In the genomic region with DNA sequence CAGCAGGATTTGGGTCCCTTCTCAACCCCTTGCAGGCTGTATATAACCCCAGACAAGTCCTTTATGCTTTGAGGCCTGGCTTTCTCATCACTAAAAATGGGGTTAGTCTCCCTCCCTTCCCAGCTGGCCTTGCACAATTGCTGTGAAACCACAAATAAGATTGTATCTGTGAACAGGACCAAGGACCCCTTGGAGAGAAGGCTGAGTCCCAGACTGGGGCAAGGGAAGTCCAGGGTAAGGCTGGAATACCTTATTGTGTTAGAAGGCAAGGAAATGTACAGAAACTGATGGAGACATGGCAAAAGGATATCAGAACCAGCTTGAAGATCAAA, we compare ENCODE assay signal across 14 cellular contexts. TPM values are rescaled to one million over a fixed set of nuclear protein-coding genes. Genes with fewer than 3 reads are reported as not detected.
DNase-seq lines count a peak whose midpoint lies in the region; ATAC-seq, FAIRE-seq and TF ChIP-seq lines count a peak whose summit lies in the region.
"Had no signal": no experiment of that assay in that cellular context is flagged by ENCODE, and none has a peak within 500 bp of the region (broad histone marks: within the 10 kb centered on the region; RNA-seq: fewer than 3 reads in every experiment).

No MANE protein-coding gene starts in this region.

- no peak overlapping the region for H3K4me3 ChIP-seq in A549
- peak overlapping the region in 1 of 2 experiments; percentile 14; a peak in 1 of 4 replicates for H3K4me3 ChIP-seq in HCT116 (replicated peaks in 1 of 2; ENCODE audit: low read depth in 1 of 2, low read length in 2 of 2)
- H3K4me3 ChIP-seq in breast epithelium, result no peak overlapping the region
- no peak overlapping the region for H3K4me3 ChIP-seq in mucosa of stomach (ENCODE audit: low read length)

- H3K27me3 ChIP-seq in HCT116 (ENCODE audit: insufficient read depth, low read length), result no peaks in the 10 kb centered on the region
- H3K27me3 ChIP-seq in breast epithelium, result no peaks in the 10 kb centered on the region
- no peaks in the 10 kb centered on the region for H3K27me3 ChIP-seq in mucosa of stomach (ENCODE audit: control insufficient read depth, insufficient read depth, low read length)

- H3K9me3 ChIP-seq in A549 (no peaks in the 10 kb centered on the region), HCT116 (ENCODE audit: control insufficient read depth in 1 of 2, insufficient read depth in 1 of 2, low read depth in 1 of 2, low read length in 2 of 2) (no peaks in the 10 kb centered on the region), breast epithelium (no peaks in the 10 kb centered on the region), mucosa of stomach (ENCODE audit: control insufficient read depth, low read length) (no peaks in the 10 kb centered on the region)

- no peak for FAIRE-seq in A549 (lab: Jason Lieb, UNC)
- FAIRE-seq: H1 had no signal

- TSS peak; percentile 1 for BruUV-seq in HCT116 (replicated peaks; lab: Mats Ljungman, UMichigan)

- POLR2A ChIA-PET in A549 (lab: Yijun Ruan, JAX) (no interaction called here), HCT116 (lab: Charles Lee) (no interaction called here)

- RAD21 ChIA-PET in HCT116 (lab: Charles Lee; ENCODE audit: low non-redundant PET in 1 of 2, low total read pairs in 2 of 2, uncharacterized antibody in 2 of 2, unreplicated experiment in 2 of 2), result no interaction called here

- H3K9me2 ChIP-seq in HCT116 (ENCODE audit: insufficient read depth), result no peaks in the 10 kb centered on the region

- H4K20me1 ChIP-seq in HCT116 (ENCODE audit: insufficient read depth), result peaks cover 7% of the 10 kb centered on the region; the same call in 1 of the 2 replicates

- H2AFZ ChIP-seq in HCT116 (ENCODE audit: low read depth, low read length, poor library complexity, severe bottlenecking), result no peak overlapping the region

- peaks cover 100% of the 10 kb centered on the region for H3K79me2 ChIP-seq in HCT116 (ENCODE audit: insufficient read depth, low read length)

- ATAC-seq in A549 (no peak; a peak in 2 of 6 replicates), HCT116 (peak; percentile 10)
- ATAC-seq: stimulated activated effector memory CD8-positive, alpha-beta T cell treated with anti-CD3 and anti-CD28 coated beads, Interleukin-12 subunit alpha, Interleukin-12 subunit beta, amount 100 ng/mL, for 72 hours had no signal

- peak overlapping the region; percentile 61 to 81 for H3K27ac ChIP-seq in A549
- H3K27ac ChIP-seq in HCT116 (ENCODE audit: low read depth, low read length), result peak overlapping the region; percentile 42
- peak overlapping the region; percentile 7 to 60 for H3K27ac ChIP-seq in breast epithelium

- DNase-seq in A549 (ENCODE audit: low read depth in 1 of 2, low spot score in 1 of 2), result no peak
- DNase-seq in HCT116 (ENCODE audit: low read depth, low spot score), result no peak
- DNase-seq in breast epithelium (ENCODE audit: low spot score in 2 of 2), result no peak
- DNase-seq in posterior cingulate gyrus, result no peak
- no peak for DNase-seq in activated effector memory CD4-positive, alpha-beta T cell treated with anti-CD3 and anti-CD28 coated beads, Interleukin-2, amount 50 U/mL, for 16 hours
- DNase-seq in NCI-H526 treated with DMSO at 0.1 percent for 48 hours (lab: John Stamatoyannopoulos, UW), result no peak
- DNase-seq in islet precursor cell, result no peak
- DNase-seq: activated CD4-positive, alpha-beta T cell treated with anti-CD3 and anti-CD28 coated beads for 1 hour; naive B cell; stimulated activated CD4-positive, alpha-beta T cell treated with anti-CD3 and anti-CD28 coated beads, Interleukin-15, amount 100 ng/mL, for 24 hours had no signal

- TF ChIP-seq EP300 in A549 (IDR thresholded peaks at IDR 0.05), result no peak

- peaks cover 16 to 55% of the 10 kb centered on the region in 2 experiments; a peak in 3 of 4 replicates for H3K36me3 ChIP-seq in HCT116 (ENCODE audit: control insufficient read depth in 1 of 2, insufficient read depth in 2 of 2, low read length in 2 of 2)
- H3K36me3 ChIP-seq in breast epithelium, result no peaks in the 10 kb centered on the region
- peaks cover 18% of the 10 kb centered on the region for H3K36me3 ChIP-seq in mucosa of stomach (ENCODE audit: control insufficient read depth, insufficient read depth, low read length)

- TF ChIP-seq RAD21 in A549 (conservative IDR thresholded peaks at IDR 0.05 in 1 of 2, IDR thresholded peaks at IDR 0.05 in 1 of 2) (no peak), HCT116 (IDR thresholded peaks at IDR 0.05; ENCODE audit: low read depth) (no peak)

- CTCF ChIA-PET in A549 (lab: Yijun Ruan, JAX), result interaction anchor here (1.8 kb wide), 1 partner anchor 10 kb away, joined by 4 read pairs; no protein-coding TSS in a partner anchor
- CTCF ChIA-PET in HCT116 (lab: Charles Lee), result interaction anchor here (1.2 kb wide), 1 partner anchor 70 kb away, joined by 3 read pairs; no protein-coding TSS in a partner anchor

- H3K4me1 ChIP-seq in A549, result peaks cover 22% of the 10 kb centered on the region
- H3K4me1 ChIP-seq in HCT116 (ENCODE audit: control insufficient read depth in 1 of 2, insufficient read depth in 2 of 2, low read length in 2 of 2), result peaks cover 18 to 32% of the 10 kb centered on the region in 2 experiments
- no peaks in the 10 kb centered on the region for H3K4me1 ChIP-seq in breast epithelium
- H3K4me1 ChIP-seq in mucosa of stomach (ENCODE audit: control insufficient read depth, insufficient read depth, low read length), result peaks cover 25% of the 10 kb centered on the region

- intact Hi-C loops in HCT116 (cut with micrococcal nuclease), result no loop called here
- intact Hi-C loops in breast epithelium (cut with DNase I; ENCODE audit: low total_unique reads), result no loop called here
- intact Hi-C loops in posterior cingulate gyrus (cut with DNase I), result no loop called here

- peak overlapping the region; percentile 58 for H3K4me2 ChIP-seq in A549
- peak overlapping the region; percentile 57 for H3K4me2 ChIP-seq in HCT116 (ENCODE audit: low read length)

- peak overlapping the region; percentile 31 for H3K9ac ChIP-seq in HCT116 (ENCODE audit: low read length)
- peak overlapping the region; percentile 30 for H3K9ac ChIP-seq in mucosa of stomach (ENCODE audit: low read length)

- TF ChIP-seq POLR2A in A549 (IDR thresholded peaks at IDR 0.05; ENCODE audit: low read length), result no peak
- TF ChIP-seq POLR2A in HCT116 (IDR thresholded peaks at IDR 0.05; ENCODE audit: borderline replicate concordance, extremely low read depth, insufficient read depth, insufficient read length), result no peak
- no peak for TF ChIP-seq POLR2A in breast epithelium (IDR thresholded peaks at IDR 0.05)

- TF ChIP-seq CTCF in A549 (IDR thresholded peaks at IDR 0.05) (no peak), HCT116 (IDR thresholded peaks at IDR 0.05 in 2 of 3, conservative IDR thresholded peaks at IDR 0.05 in 1 of 3; ENCODE audit: borderline replicate concordance in 1 of 3, insufficient read depth in 1 of 3, low read depth in 2 of 3, low read length in 2 of 3) (no peak), breast epithelium (IDR thresholded peaks at IDR 0.05) (no peak)

TF ChIP-seq in A549, 52 proteins besides CTCF, POLR2A, EP300 and RAD21 (continues in another document):
- TF ChIP-seq NR3C1 (IDR thresholded peaks at IDR 0.05) (no peak), PHF8 (IDR thresholded peaks at IDR 0.05; ENCODE audit: borderline replicate concordance, low read depth) (no peak), CBX8 (IDR thresholded peaks at IDR 0.05) (no peak), FOXS1 (CRISPR knock-in tag; IDR thresholded peaks at IDR 0.05) (no peak), NFE2L2 (conservative IDR thresholded peaks at IDR 0.05; ENCODE audit: low read length) (no peak), CBX2 (IDR thresholded peaks at IDR 0.05; ENCODE audit: borderline replicate concordance, low read depth) (no peak), JUN (IDR thresholded peaks at IDR 0.05) (no peak), ZC3H11A (IDR thresholded peaks at IDR 0.05) (no peak)

TF ChIP-seq in HCT116, 20 proteins besides CTCF, POLR2A, EP300 and RAD21 (continues in another document):
- TF ChIP-seq EGR1 (IDR thresholded peaks at IDR 0.05; ENCODE audit: low read depth) (no peak), SIN3A (IDR thresholded peaks at IDR 0.05; ENCODE audit: low read depth) (no peak), CEBPB (IDR thresholded peaks at IDR 0.05; ENCODE audit: low read depth) (no peak), FOSL1 (IDR thresholded peaks at IDR 0.05; ENCODE audit: low read depth) (no peak), CBX3 (IDR thresholded peaks at IDR 0.05; ENCODE audit: low read depth) (no peak)
- TF ChIP-seq, protein P1, sequence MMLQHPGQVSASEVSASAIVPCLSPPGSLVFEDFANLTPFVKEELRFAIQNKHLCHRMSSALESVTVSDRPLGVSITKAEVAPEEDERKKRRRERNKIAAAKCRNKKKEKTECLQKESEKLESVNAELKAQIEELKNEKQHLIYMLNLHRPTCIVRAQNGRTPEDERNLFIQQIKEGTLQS (IDR thresholded peaks at IDR 0.05), result no peak

RNA-seq across cellular contexts. Expression of gene MACROH2A1, which starts 11.4 kb away (rescaled TPM):
- polyA plus RNA-seq in A549 (2011; rRNA removed) (141 and 158 TPM in 2 replicates), A549 (2017; fragmentation: RNase III; extraction: RNeasy Plus Mini Kit Qiagen cat#74134 plus additional on column Dnase treatment) (154 to 172 TPM (median 162 TPM) in 3 replicates)
- polyA plus RNA-seq in A549 (2012; cell fraction: cytosol; rRNA removed), result 210 and 214 TPM in 2 replicates
- 208 and 226 TPM in 2 replicates for polyA plus RNA-seq in A549 (2012; cell fraction: nucleus; rRNA removed)
- 128 and 131 TPM in 2 replicates for polyA minus RNA-seq in A549 (2011; rRNA and poly(A)+ RNA removed)
- total RNA-seq in HCT116 (2021; ENCODE audit: unreplicated experiment) (218 TPM), breast epithelium (100 to 1,000 TPM; 255 to 293 (median 272) TPM)
- 150 and 174 TPM in 2 replicates for polyA plus RNA-seq in HCT116 (2012)

RNA-seq across cellular contexts. Expression of gene DCANP1, which starts 59.6 kb away (rescaled TPM):
- polyA plus RNA-seq in A549 (2011; rRNA removed) (not detected in 2 replicates), A549 (2017; fragmentation: RNase III; extraction: RNeasy Plus Mini Kit Qiagen cat#74134 plus additional on column Dnase treatment) (not detected in 3 replicates)
- not detected in 2 replicates for polyA plus RNA-seq in A549 (2012; cell fraction: cytosol; rRNA removed)
- not detected in 2 replicates for polyA plus RNA-seq in A549 (2012; cell fraction: nucleus; rRNA removed)
- not detected in 2 replicates for polyA minus RNA-seq in A549 (2011; rRNA and poly(A)+ RNA removed)
- total RNA-seq in HCT116 (2021; ENCODE audit: unreplicated experiment) (not detected), breast epithelium (not detected)
- polyA plus RNA-seq in HCT116 (2012), result not detected in 2 replicates
- total RNA-seq: dermis blood vessel endothelial cell, H1 had no signal
- polyA plus RNA-seq: H1 had no signal
